In the genomic region with DNA sequence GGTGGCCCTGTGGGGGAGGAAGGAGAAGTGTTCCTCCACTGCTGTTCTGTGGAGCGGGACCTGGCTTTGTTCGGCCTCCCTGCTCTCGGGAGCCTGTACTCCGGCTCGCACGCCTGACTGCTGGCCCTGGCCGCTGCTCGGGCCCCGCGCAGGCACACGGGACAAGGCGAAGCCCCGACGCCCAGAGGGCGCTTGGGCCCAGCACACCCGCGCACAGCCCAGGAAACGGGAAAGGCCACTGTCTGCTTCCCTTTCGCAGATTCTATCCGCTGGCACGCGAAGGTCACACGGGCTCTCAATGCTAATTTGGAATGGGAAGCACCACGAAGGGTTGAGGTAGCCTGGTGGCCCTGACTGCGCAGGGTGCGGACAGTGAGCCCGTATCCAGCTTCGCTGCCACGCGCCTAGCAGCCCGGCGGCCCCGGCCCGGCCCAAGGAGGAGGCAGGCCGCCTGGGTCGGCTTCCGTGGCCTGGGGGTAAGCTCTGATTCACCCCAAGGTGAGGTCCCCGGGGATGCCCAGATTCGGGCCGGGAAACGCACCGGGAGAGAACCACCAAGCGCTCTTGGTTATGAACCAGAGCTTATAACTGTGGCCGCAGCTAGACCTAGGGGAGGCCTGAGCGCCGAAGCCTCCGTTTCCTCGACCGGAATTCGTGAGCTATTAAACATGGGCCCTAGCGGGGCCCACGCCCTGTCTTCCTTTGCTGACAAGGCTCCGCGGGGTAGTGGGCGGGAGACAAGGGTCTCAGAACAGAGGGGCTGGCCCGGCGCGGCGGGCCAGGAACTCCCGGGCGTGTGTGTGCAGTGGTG, we compare ENCODE assay signal across 8 cellular contexts. TPM values are rescaled to one million over a fixed set of nuclear protein-coding genes. Genes with fewer than 3 reads are reported as not detected.
A peak's percentile ranks its signal among the peaks of the same experiment; 100 is the strongest.
DNase-seq lines count a peak whose midpoint lies in the region; ATAC-seq and TF ChIP-seq lines count a peak whose summit lies in the region.

No MANE protein-coding gene starts in this region.

- H3K27me3 ChIP-seq in stomach smooth muscle (ENCODE audit: control insufficient read depth in 1 of 2, insufficient read depth in 2 of 2, low read length in 2 of 2) = peaks cover 51 to 64% of the 10 kb centered on the region in 2 donors

- peaks cover 0 to 12% (median 8%) of the 10 kb centered on the region in 5 experiments for H3K9me3 Mint-ChIP-seq in brain

- peak; percentile 18 to 19 for DNase-seq in NCI-H524 (lab: John Stamatoyannopoulos, UW)
- DNase-seq in NCI-H524 treated with DMSO at 0.1 percent for 48 hours (lab: John Stamatoyannopoulos, UW) = no peak
- no peak for DNase-seq in left colon
- DNase-seq in NCI-H82 (lab: John Stamatoyannopoulos, UW) = no peak

- no peak overlapping the region for H3K9ac ChIP-seq in stomach smooth muscle (ENCODE audit: low read length in 2 of 2)

- H3K4me3 ChIP-seq in stomach smooth muscle (ENCODE audit: low read length in 2 of 2) = peak overlapping the region; percentile 61 to 63

- H3K27ac Mint-ChIP-seq in brain = peak overlapping the region in 1 of 5 experiments; percentile 39

- no peaks in the 10 kb centered on the region for H3K36me3 Mint-ChIP-seq in brain

- H3K4me3 Mint-ChIP-seq in brain = peak overlapping the region; percentile 74 to 84 (median 81)

- intact Hi-C loops in left colon (cut with DNase I, micrococcal nuclease) = loop anchor here in 1 of 2 donors (5.0 kb wide), 1 partner anchor 856 kb away; no protein-coding TSS in a partner anchor

- no peak for TF ChIP-seq CTCF in brain (conservative IDR thresholded peaks at IDR 0.05)

- H3K9me3 ChIP-seq in stomach smooth muscle (ENCODE audit: control insufficient read depth in 2 of 2, low read length in 2 of 2) = no peaks in the 10 kb centered on the region

- peak; percentile 48 for ATAC-seq in left colon
- ATAC-seq in HG02973 (IDR thresholded peaks at IDR 0.05; ENCODE audit: unreplicated experiment) = no peak
- no peak for ATAC-seq in HG03045 (IDR thresholded peaks at IDR 0.05; ENCODE audit: unreplicated experiment)

- H3K4me1 ChIP-seq in stomach smooth muscle (ENCODE audit: control insufficient read depth, insufficient read depth, low read length) = peaks cover 15% of the 10 kb centered on the region

- peaks cover 96% of the 10 kb centered on the region for H3K27me3 Mint-ChIP-seq in brain

- H3K27ac ChIP-seq in stomach smooth muscle (ENCODE audit: low read length) = no peak overlapping the region

- no peaks in the 10 kb centered on the region for H3K36me3 ChIP-seq in stomach smooth muscle (ENCODE audit: control insufficient read depth in 2 of 2, insufficient read depth in 2 of 2, low read length in 2 of 2)

- peaks cover 19% of the 10 kb centered on the region for H3K4me1 Mint-ChIP-seq in brain

RNA-seq across cellular contexts. Expression of gene TBX15, which starts 19.7 kb away (rescaled TPM):
- polyA plus RNA-seq in brain (ENCODE audit: insufficient read depth, low read depth, low replicate concordance) = 9.0 TPM
- not detected for total RNA-seq in left colon

Comparison
In these comparisons a context has a peak if more than half of its experiments do, and no peak if none do; other contexts are left out.
1. DNase-seq: peak in NCI-H524 (2 of 2); none in NCI-H524 treated with DMSO at 0.1 percent for 48 hours (single experiment), left colon (0 of 2) and NCI-H82 (single experiment).